Comparison of ENCODE assay signal across 8 cellular contexts in the genomic region with DNA sequence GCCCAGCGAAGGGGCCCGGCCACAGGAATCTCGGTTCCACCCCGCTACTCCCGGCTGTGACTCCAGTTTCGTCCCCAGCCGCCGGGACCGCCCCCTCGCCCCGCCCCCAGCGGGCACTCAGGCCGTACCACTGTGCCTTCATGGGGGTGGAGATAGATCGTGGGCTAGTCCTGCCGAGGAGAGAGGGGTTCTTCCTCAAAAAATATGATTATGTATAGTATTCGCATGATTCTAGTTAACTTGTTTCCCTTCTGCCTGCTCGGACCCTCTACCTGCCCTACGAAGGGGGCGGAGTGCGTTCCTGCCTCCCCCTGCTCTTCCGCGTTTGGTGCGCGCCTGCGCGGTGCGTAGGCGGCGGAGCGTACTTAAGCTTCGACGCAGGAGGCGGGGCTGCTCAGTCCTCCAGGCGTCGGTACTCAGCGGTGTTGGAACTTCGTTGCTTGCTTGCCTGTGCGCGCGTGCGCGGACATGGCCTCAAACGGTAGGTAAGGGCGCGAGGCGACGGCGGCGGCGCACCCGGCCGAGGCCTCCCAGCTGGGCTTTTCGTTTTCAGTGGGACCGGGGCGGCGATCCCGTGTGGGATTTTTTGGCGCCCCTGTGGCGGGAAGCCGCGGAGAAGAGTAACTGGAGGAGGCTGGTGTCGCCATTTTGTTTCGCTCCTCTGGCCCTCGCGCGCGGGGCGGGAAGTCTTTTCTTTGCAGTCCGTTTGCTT. TPM values are rescaled to one million over a fixed set of nuclear protein-coding genes. Genes with fewer than 3 reads are reported as not detected.
DNase-seq lines count a peak whose midpoint lies in the region; ATAC-seq and TF ChIP-seq lines count a peak whose summit lies in the region.

A gene (plus strand): TSS at position 393 of the 712 bp plus-strand sequence. CDS start 76 bp downstream, at position 469.

- CTCF ChIA-PET in activated CD4-positive, alpha-beta T cell treated with anti-CD3 and anti-CD28 coated beads, Interleukin-2, amount 10 ng/mL, durations not matched to agents 7 days and 5 days (lab: Charles Lee): interaction anchor here (0.5 to 2.0 kb wide), 7 partner anchors 11 to 689 kb away, joined by 3 to 9 read pairs (median 4); a partner anchor contains a TSS

- peaks cover 42% of the 10 kb centered on the region for H3K36me3 Mint-ChIP-seq in activated CD4-positive, alpha-beta T cell treated with anti-CD3 and anti-CD28 coated beads, Interleukin-2, amount 10 ng/mL, durations not matched to agents 7 days and 5 days (ENCODE audit: low read depth)

- TF ChIP-seq CTCF in BE2C (IDR thresholded peaks at IDR 0.05; ENCODE audit: low read depth, low read length) (no peak), coronary artery (IDR thresholded peaks at IDR 0.05) (no peak)

- no peaks in the 10 kb centered on the region for H3K27me3 Mint-ChIP-seq in activated CD4-positive, alpha-beta T cell treated with anti-CD3 and anti-CD28 coated beads, Interleukin-2, amount 10 ng/mL, durations not matched to agents 7 days and 5 days

- H3K27ac Mint-ChIP-seq in activated CD4-positive, alpha-beta T cell treated with anti-CD3 and anti-CD28 coated beads, Interleukin-2, amount 10 ng/mL, durations not matched to agents 7 days and 5 days: peak within 1 kb of the TSS; percentile 99

- POLR2A ChIA-PET in activated CD4-positive, alpha-beta T cell treated with anti-CD3 and anti-CD28 coated beads, Interleukin-2, amount 10 ng/mL, durations not matched to agents 7 days and 5 days (lab: Charles Lee): interaction anchor here (0.6 to 2.0 kb wide), 9 partner anchors 9 to 312 kb away, joined by 3 to 9 read pairs (median 5); a partner anchor contains a TSS

- H3K4me1 Mint-ChIP-seq in activated CD4-positive, alpha-beta T cell treated with anti-CD3 and anti-CD28 coated beads, Interleukin-2, amount 10 ng/mL, durations not matched to agents 7 days and 5 days: peaks cover 51% of the 10 kb centered on the region

- H3K36me3 ChIP-seq in BE2C: peaks cover 39% of the 10 kb centered on the region

- peak; percentile 45 for ATAC-seq in HG03457 (IDR thresholded peaks at IDR 0.05; ENCODE audit: unreplicated experiment)
- ATAC-seq in left lobe of liver: peak; percentile 89

- H3K4me3 ChIP-seq in BE2C (ENCODE audit: low read depth, low read length) (peak within 1 kb of the TSS; percentile 97), coronary artery (peak within 1 kb of the TSS; percentile 78)

- no peaks in the 10 kb centered on the region for H3K27me3 ChIP-seq in BE2C

- peak within 1 kb of the TSS; percentile 94 to 95 for H3K27ac ChIP-seq in coronary artery

- DNase-seq in BE2C: peak; percentile 91
- DNase-seq in GM19240 (ENCODE audit: insufficient read length, low spot score): peak; percentile 81
- peak; percentile 72 for DNase-seq in NCI-H526 treated with DMSO at 0.1 percent for 48 hours (lab: John Stamatoyannopoulos, UW)
- peak; percentile 90 for DNase-seq in activated CD4-positive, alpha-beta T cell treated with anti-CD3 and anti-CD28 coated beads, Interleukin-2, amount 10 ng/mL, durations not matched to agents 7 days and 5 days
- peak; percentile 94 for DNase-seq in coronary artery (ENCODE audit: low spot score)
- peak; percentile 93 for DNase-seq in left lobe of liver (ENCODE audit: low spot score)
- peak; percentile 90 to 92 for DNase-seq in stimulated activated CD4-positive, alpha-beta T cell treated with anti-CD3 and anti-CD28 coated beads, Interleukin-2, amount 100 ng/mL, for 24 hours

- H3K9me3 Mint-ChIP-seq in activated CD4-positive, alpha-beta T cell treated with anti-CD3 and anti-CD28 coated beads, Interleukin-2, amount 10 ng/mL, durations not matched to agents 7 days and 5 days: no peaks in the 10 kb centered on the region

- no peaks in the 10 kb centered on the region; the same call in none of the 2 replicates for H3K4me1 ChIP-seq in BE2C

- H3K4me3 Mint-ChIP-seq in activated CD4-positive, alpha-beta T cell treated with anti-CD3 and anti-CD28 coated beads, Interleukin-2, amount 10 ng/mL, durations not matched to agents 7 days and 5 days: peak within 1 kb of the TSS; percentile 89

- no peaks in the 10 kb centered on the region for H3K9me3 ChIP-seq in BE2C

RNA-seq across cellular contexts. Expression of the gene that starts here (rescaled TPM):
- polyA plus RNA-seq in BE2C (2012; ENCODE audit: insufficient read depth, insufficient read length, low read depth): 509 TPM
- total RNA-seq in activated CD4-positive, alpha-beta T cell treated with anti-CD3 and anti-CD28 coated beads, Interleukin-2, amount 10 ng/mL, durations not matched to agents 7 days and 5 days: 100 to 1,000 TPM; 552 to 581 TPM
- 43.5 TPM for total RNA-seq in left lobe of liver

Comparison
In these comparisons a context has a peak if more than half of its experiments do, and no peak if none do; other contexts are left out.
1. Peak in every context shown above with its lines: DNase-seq, ATAC-seq, H3K4me3 ChIP-seq and H3K27ac ChIP-seq.
2. RNA of the gene that starts here (total RNA-seq): 552 to 581 TPM in activated CD4-positive, alpha-beta T cell treated with anti-CD3 and anti-CD28 coated beads, Interleukin-2, amount 10 ng/mL, durations not matched to agents 7 days and 5 days; 43.5 TPM in left lobe of liver (single experiment); every median in the first group is over 10 times any median in the second.